Comparison of ENCODE assay signal across 16 cellular contexts in the genomic region with DNA sequence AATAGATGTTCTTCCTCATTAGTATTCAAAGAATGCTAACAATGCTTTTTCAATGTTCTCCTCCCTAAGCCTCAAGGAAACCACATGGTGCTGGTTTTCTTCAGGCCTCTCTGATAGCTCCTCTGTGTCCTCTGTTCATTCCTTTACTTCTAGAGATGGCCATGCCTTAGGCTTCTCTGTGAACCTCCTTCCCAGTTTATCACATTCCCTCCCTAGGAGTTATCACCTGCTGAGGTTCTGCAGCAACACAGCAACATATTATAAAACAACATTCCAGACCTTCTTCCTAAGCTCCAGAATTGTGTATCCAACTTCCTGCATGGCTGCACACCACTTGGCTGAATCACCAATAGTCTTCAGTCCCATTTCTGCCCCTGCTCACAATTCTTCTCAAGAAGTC.
"Had no signal": no experiment of that assay in that cellular context is flagged by ENCODE, and none has a peak within 500 bp of the region (broad histone marks: within the 10 kb centered on the region; RNA-seq: fewer than 3 reads in every experiment).

No MANE protein-coding gene starts in this region.

- DNase-seq: activated CD4-positive, alpha-beta memory T cell treated with anti-CD3 and anti-CD28 coated beads, Interleukin-2, amount 10 ng/mL, durations not matched to agents 7 days and 5 days; activated CD4-positive, alpha-beta T cell treated with anti-CD3 and anti-CD28 coated beads for 4 hours; activated effector memory CD4-positive, alpha-beta T cell treated with Interleukin-2 at 50 U/mL for 16 hours; activated naive CD4-positive, alpha-beta T cell treated with anti-CD3 and anti-CD28 coated beads, Interleukin-2, amount 50 U/mL, for 16 hours; activated T-cell treated with anti-CD3 and anti-CD28 coated beads, Interleukin-2, amount 50 U/mL, for 24 hours; effector CD8-positive, alpha-beta T cell; esophagus squamous epithelium; hippocampal formation; stimulated activated CD4-positive, alpha-beta T cell treated with anti-CD3 and anti-CD28 coated beads, Interleukin-4, amount 100 ng/mL, for 1 hour; stimulated activated naive B cell treated with anti-CD40 and anti-IgM and Interleukin-4, amounts not matched to agents 10 μg/mL and 1 μg/mL and 100 μg/mL, for 72 hours; thyroid gland had no signal

- ATAC-seq: stimulated activated naive B cell treated with anti-CD40 and anti-IgM and Interleukin-4, amounts not matched to agents 10 μg/mL and 1 μg/mL and 100 μg/mL, for 72 hours; WTC11 had no signal

- H3K4me3 Mint-ChIP-seq: activated CD4-positive, alpha-beta memory T cell treated with anti-CD3 and anti-CD28 coated beads, Interleukin-2, amount 10 ng/mL, durations not matched to agents 7 days and 5 days; activated T-cell treated with anti-CD3 and anti-CD28 coated beads, Interleukin-2, amount 50 U/mL, for 24 hours; brain; central memory CD8-positive, alpha-beta T cell; mesothelial cell of epicardium; stimulated activated naive B cell treated with anti-CD40 and anti-IgM and Interleukin-4, amounts not matched to agents 10 μg/mL and 1 μg/mL and 100 μg/mL, for 72 hours; WTC11 had no signal

- H3K9me3 Mint-ChIP-seq: activated CD4-positive, alpha-beta memory T cell treated with anti-CD3 and anti-CD28 coated beads, Interleukin-2, amount 10 ng/mL, durations not matched to agents 7 days and 5 days; activated T-cell treated with anti-CD3 and anti-CD28 coated beads, Interleukin-2, amount 50 U/mL, for 24 hours; stimulated activated naive B cell treated with anti-CD40 and anti-IgM and Interleukin-4, amounts not matched to agents 10 μg/mL and 1 μg/mL and 100 μg/mL, for 72 hours had no signal

- H3K27ac Mint-ChIP-seq: activated CD4-positive, alpha-beta memory T cell treated with anti-CD3 and anti-CD28 coated beads, Interleukin-2, amount 10 ng/mL, durations not matched to agents 7 days and 5 days; activated T-cell treated with anti-CD3 and anti-CD28 coated beads, Interleukin-2, amount 50 U/mL, for 24 hours; brain; stimulated activated naive B cell treated with anti-CD40 and anti-IgM and Interleukin-4, amounts not matched to agents 10 μg/mL and 1 μg/mL and 100 μg/mL, for 72 hours; WTC11 had no signal

- H3K36me3 Mint-ChIP-seq: brain; stimulated activated naive B cell treated with anti-CD40 and anti-IgM and Interleukin-4, amounts not matched to agents 10 μg/mL and 1 μg/mL and 100 μg/mL, for 72 hours had no signal

- H3K4me1 Mint-ChIP-seq: activated CD4-positive, alpha-beta memory T cell treated with anti-CD3 and anti-CD28 coated beads, Interleukin-2, amount 10 ng/mL, durations not matched to agents 7 days and 5 days; central memory CD8-positive, alpha-beta T cell; stimulated activated naive B cell treated with anti-CD40 and anti-IgM and Interleukin-4, amounts not matched to agents 10 μg/mL and 1 μg/mL and 100 μg/mL, for 72 hours had no signal

- H3K4me3 ChIP-seq: esophagus squamous epithelium, thyroid gland, vagina had no signal
